Comparison of ENCODE assay signal across 17 cellular contexts in the genomic region with DNA sequence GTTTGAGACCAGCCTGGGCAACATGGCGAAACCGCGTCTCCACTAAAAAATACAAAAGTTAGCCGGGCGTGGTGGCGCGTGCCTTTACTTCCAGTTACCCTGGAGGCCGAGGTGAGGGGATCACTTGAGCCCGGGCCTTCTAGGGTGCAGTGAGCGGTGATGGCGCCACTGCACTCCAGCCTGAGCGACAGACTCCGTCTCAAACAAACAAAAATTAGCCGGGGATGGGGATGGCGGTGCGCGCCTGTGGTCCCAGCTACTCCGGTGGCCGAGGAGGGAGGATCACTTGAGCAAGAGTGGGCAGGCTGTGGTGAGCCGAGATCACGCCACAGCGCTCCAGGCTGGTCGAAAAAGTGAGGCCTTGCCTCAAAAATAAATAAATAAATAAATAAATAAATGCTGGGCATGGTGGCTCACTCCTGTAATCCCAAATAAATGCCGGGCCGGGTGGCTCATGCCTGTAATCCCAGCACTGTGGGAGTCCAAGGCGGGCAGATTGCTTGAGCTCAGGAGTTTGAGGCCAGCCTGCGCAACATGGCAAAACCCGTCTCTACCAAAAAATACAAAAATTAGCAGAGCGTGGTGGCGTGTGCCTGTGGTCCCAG. TPM values are rescaled to one million over a fixed set of nuclear protein-coding genes. Genes with fewer than 3 reads are reported as not detected.
DNase-seq lines count a peak whose midpoint lies in the region; ATAC-seq and TF ChIP-seq lines count a peak whose summit lies in the region.
"Had no signal": no experiment of that assay in that cellular context is flagged by ENCODE, and none has a peak within 500 bp of the region (broad histone marks: within the 10 kb centered on the region; RNA-seq: fewer than 3 reads in every experiment).

No MANE protein-coding gene starts in this region.

- no peaks in the 10 kb centered on the region for H3K36me3 ChIP-seq in CD8-positive, alpha-beta T cell (ENCODE audit: insufficient read depth, low read length)
- H3K36me3 ChIP-seq in OCI-LY7 (ENCODE audit: insufficient read depth, low read length) (no peaks in the 10 kb centered on the region; the same call in 1 of the 2 replicates), lower lobe of right lung (no peaks in the 10 kb centered on the region), spleen (no peaks in the 10 kb centered on the region)
- H3K36me3 ChIP-seq: adrenal gland, neural progenitor cell, uterus had no signal

- POLR2A ChIA-PET in CD8-positive, alpha-beta T cell (lab: Charles Lee), result interaction anchor here (1.4 kb wide), 1 partner anchor 17 kb away, joined by 3 read pairs; no protein-coding TSS in a partner anchor
- POLR2A ChIA-PET in OCI-LY7 (lab: Charles Lee), result interaction anchor here (0.7 kb wide), 1 partner anchor 60 kb away, joined by 3 read pairs; no protein-coding TSS in a partner anchor

- no peaks in the 10 kb centered on the region for H3K79me2 ChIP-seq in OCI-LY7 (ENCODE audit: insufficient read depth, low read depth, low read length)
- H3K79me2 ChIP-seq: hepatocyte had no signal

- no peak for DNase-seq in CD8-positive, alpha-beta T cell
- DNase-seq in OCI-LY7 (ENCODE audit: low spot score) (no peak), lower lobe of right lung (peak; percentile 42), spleen (no peak), T1000 (lab: John Stamatoyannopoulos, UW) (no peak)
- DNase-seq in activated T-cell treated with anti-CD3 and anti-CD28 coated beads, Interleukin-2, amount 50 U/mL, for 24 hours, result no peak
- no peak for DNase-seq in activated CD8-positive, alpha-beta memory T cell treated with anti-CD3 and anti-CD28 coated beads, Interleukin-2, amount 10 ng/mL, durations not matched to agents 7 days and 5 days
- DNase-seq: Calu3, NCI-H1048, NCI-H2081 treated with DMSO at 0.1 percent for 48 hours, NCI-H510A treated with DMSO at 0.1 percent for 48 hours, SW 1271 had no signal

- no peaks in the 10 kb centered on the region for H3K9me2 ChIP-seq in OCI-LY7 (ENCODE audit: insufficient read depth, low read length)

- no peak for ATAC-seq in CD8-positive, alpha-beta T cell
- no peak for ATAC-seq in lower lobe of right lung
- no peak for ATAC-seq in activated CD8-positive, alpha-beta memory T cell treated with anti-CD3 and anti-CD28 coated beads, Interleukin-2, amount 10 ng/mL, durations not matched to agents 7 days and 5 days

- H3K36me3 Mint-ChIP-seq in CD8-positive, alpha-beta T cell, result no peaks in the 10 kb centered on the region
- H3K36me3 Mint-ChIP-seq in activated T-cell treated with anti-CD3 and anti-CD28 coated beads, Interleukin-2, amount 50 U/mL, for 24 hours (ENCODE audit: low read depth), result peaks cover 2% of the 10 kb centered on the region
- no peaks in the 10 kb centered on the region for H3K36me3 Mint-ChIP-seq in activated CD8-positive, alpha-beta memory T cell treated with anti-CD3 and anti-CD28 coated beads, Interleukin-2, amount 10 ng/mL, durations not matched to agents 7 days and 5 days
- H3K36me3 Mint-ChIP-seq: neural progenitor cell had no signal

- H3K27me3 Mint-ChIP-seq in CD8-positive, alpha-beta T cell (ENCODE audit: low read depth), result no peaks in the 10 kb centered on the region
- no peaks in the 10 kb centered on the region for H3K27me3 Mint-ChIP-seq in activated T-cell treated with anti-CD3 and anti-CD28 coated beads, Interleukin-2, amount 50 U/mL, for 24 hours
- no peaks in the 10 kb centered on the region for H3K27me3 Mint-ChIP-seq in activated CD8-positive, alpha-beta memory T cell treated with anti-CD3 and anti-CD28 coated beads, Interleukin-2, amount 10 ng/mL, durations not matched to agents 7 days and 5 days

- intact Hi-C loops in CD8-positive, alpha-beta T cell (cut with DNase I, micrococcal nuclease), result loop anchor here in 1 of 2 experiments (5.0 to 10.0 kb wide), 2 partner anchors 87 to 340 kb away; no protein-coding TSS in a partner anchor
- intact Hi-C loops in OCI-LY7 (cut with micrococcal nuclease; ENCODE audit: unreplicated experiment) (no loop called here), lower lobe of right lung (cut with DNase I) (no loop called here), spleen (cut with DNase I; ENCODE audit: low total_unique reads) (loop anchor here (10.0 kb wide), 1 partner anchor 187 kb away; the partner anchor contains the start of genes PRELID1 and RAB24)

- H4K20me1 ChIP-seq in OCI-LY7 (ENCODE audit: insufficient read depth, low read length), result no peaks in the 10 kb centered on the region

- H3K4me3 Mint-ChIP-seq in CD8-positive, alpha-beta T cell, result no peak overlapping the region
- no peak overlapping the region for H3K4me3 Mint-ChIP-seq in activated T-cell treated with anti-CD3 and anti-CD28 coated beads, Interleukin-2, amount 50 U/mL, for 24 hours
- H3K4me3 Mint-ChIP-seq in activated CD8-positive, alpha-beta memory T cell treated with anti-CD3 and anti-CD28 coated beads, Interleukin-2, amount 10 ng/mL, durations not matched to agents 7 days and 5 days, result no peak overlapping the region
- H3K4me3 Mint-ChIP-seq: neural progenitor cell had no signal

- H2AFZ ChIP-seq in OCI-LY7 (ENCODE audit: low read length), result peak overlapping the region; percentile 89; the same call in 1 of the 2 replicates

- peak overlapping the region; percentile 46 for H3K4me3 ChIP-seq in CD8-positive, alpha-beta T cell (ENCODE audit: low read depth, low read length)
- H3K4me3 ChIP-seq in OCI-LY7 (ENCODE audit: low read depth, low read length, poor library complexity, severe bottlenecking), result no peak overlapping the region
- H3K4me3 ChIP-seq in lower lobe of right lung, result no peak overlapping the region
- H3K4me3 ChIP-seq in spleen, result no peak overlapping the region
- H3K4me3 ChIP-seq: hepatocyte, neural progenitor cell had no signal

- no peaks in the 10 kb centered on the region for H3K27me3 ChIP-seq in CD8-positive, alpha-beta T cell (ENCODE audit: insufficient read depth, low read length)
- H3K27me3 ChIP-seq in lower lobe of right lung (ENCODE audit: low read depth), result no peaks in the 10 kb centered on the region
- no peaks in the 10 kb centered on the region for H3K27me3 ChIP-seq in spleen (replicated peaks in 1 of 7)
- H3K27me3 ChIP-seq: adrenal gland, hepatocyte, neural progenitor cell, uterus had no signal

- H3K9me3 Mint-ChIP-seq in CD8-positive, alpha-beta T cell, result no peaks in the 10 kb centered on the region
- H3K9me3 Mint-ChIP-seq in activated T-cell treated with anti-CD3 and anti-CD28 coated beads, Interleukin-2, amount 50 U/mL, for 24 hours, result peaks cover 3% of the 10 kb centered on the region
- H3K9me3 Mint-ChIP-seq in activated CD8-positive, alpha-beta memory T cell treated with anti-CD3 and anti-CD28 coated beads, Interleukin-2, amount 10 ng/mL, durations not matched to agents 7 days and 5 days (ENCODE audit: low read depth), result no peaks in the 10 kb centered on the region
- H3K9me3 Mint-ChIP-seq: neural progenitor cell had no signal

- H3K27ac Mint-ChIP-seq in CD8-positive, alpha-beta T cell, result no peak overlapping the region
- no peak overlapping the region for H3K27ac Mint-ChIP-seq in activated T-cell treated with anti-CD3 and anti-CD28 coated beads, Interleukin-2, amount 50 U/mL, for 24 hours
- no peak overlapping the region for H3K27ac Mint-ChIP-seq in activated CD8-positive, alpha-beta memory T cell treated with anti-CD3 and anti-CD28 coated beads, Interleukin-2, amount 10 ng/mL, durations not matched to agents 7 days and 5 days
- H3K27ac Mint-ChIP-seq: neural progenitor cell had no signal

- peaks cover 16% of the 10 kb centered on the region for H3K4me1 Mint-ChIP-seq in CD8-positive, alpha-beta T cell (ENCODE audit: low read depth)
- H3K4me1 Mint-ChIP-seq in activated T-cell treated with anti-CD3 and anti-CD28 coated beads, Interleukin-2, amount 50 U/mL, for 24 hours (ENCODE audit: low read depth), result peaks cover 16% of the 10 kb centered on the region
- peaks cover 27% of the 10 kb centered on the region for H3K4me1 Mint-ChIP-seq in activated CD8-positive, alpha-beta memory T cell treated with anti-CD3 and anti-CD28 coated beads, Interleukin-2, amount 10 ng/mL, durations not matched to agents 7 days and 5 days

- BruUV-seq in OCI-LY7 (replicated peaks; lab: Mats Ljungman, UMichigan), result no TSS peak

- 95 to 99% (median 96%) methylated on average over 30 of the region's 30 CpGs for WGBS in spleen, 5 donors

- no peak for TF ChIP-seq CTCF in CD8-positive, alpha-beta T cell (IDR thresholded peaks at IDR 0.05)
- TF ChIP-seq CTCF in OCI-LY7 (conservative IDR thresholded peaks at IDR 0.05; ENCODE audit: low read length) (no peak), lower lobe of right lung (IDR thresholded peaks at IDR 0.05) (no peak), spleen (IDR thresholded peaks at IDR 0.05 in 8 of 11, conservative IDR thresholded peaks at IDR 0.05 in 3 of 11) (no peak)

- TF ChIP-seq POLR2A in spleen (IDR thresholded peaks at IDR 0.05), result no peak

- H3K4me1 ChIP-seq in CD8-positive, alpha-beta T cell (ENCODE audit: insufficient read depth, low read length), result peaks cover 14% of the 10 kb centered on the region
- H3K4me1 ChIP-seq in OCI-LY7 (ENCODE audit: insufficient read depth, low read length, poor library complexity, severe bottlenecking) (peaks cover 48% of the 10 kb centered on the region), lower lobe of right lung (peaks cover 20% of the 10 kb centered on the region), spleen (peaks cover 7 to 40% (median 29%) of the 10 kb centered on the region in 6 donors)
- H3K4me1 ChIP-seq: neural progenitor cell, uterus had no signal

- no peaks in the 10 kb centered on the region for H3K9me3 ChIP-seq in CD8-positive, alpha-beta T cell (ENCODE audit: low read length)
- no peaks in the 10 kb centered on the region for H3K9me3 ChIP-seq in OCI-LY7 (ENCODE audit: low read length)
- H3K9me3 ChIP-seq in lower lobe of right lung, result no peaks in the 10 kb centered on the region
- H3K9me3 ChIP-seq in spleen, result no peaks in the 10 kb centered on the region
- H3K9me3 ChIP-seq: adrenal gland, uterus had no signal

- H3K4me2 ChIP-seq in OCI-LY7 (ENCODE audit: low read length), result no peak overlapping the region
- H3K4me2 ChIP-seq: KMS-11, neural progenitor cell had no signal

- H3K27ac ChIP-seq in CD8-positive, alpha-beta T cell (ENCODE audit: low read depth, low read length), result no peak overlapping the region
- H3K27ac ChIP-seq in OCI-LY7 (ENCODE audit: low read depth, low read length, poor library complexity, severe bottlenecking) (no peak overlapping the region), lower lobe of right lung (peak overlapping the region; percentile 63), spleen (peak overlapping the region in 6 of 8 donors; percentile 59 to 79 (median 70))
- H3K27ac ChIP-seq: hepatocyte, KMS-11, neural progenitor cell had no signal

- CTCF ChIA-PET in CD8-positive, alpha-beta T cell (lab: Charles Lee), result interaction anchor here (0.9 to 1.6 kb wide), 2 partner anchors 192 to 273 kb away, joined by 3 to 4 read pairs; no protein-coding TSS in a partner anchor
- CTCF ChIA-PET in OCI-LY7 (lab: Charles Lee; ENCODE audit: unreplicated experiment), result no interaction called here
- CTCF ChIA-PET in activated CD8-positive, alpha-beta memory T cell treated with anti-CD3 and anti-CD28 coated beads, Interleukin-2, amount 10 ng/mL, durations not matched to agents 7 days and 5 days (lab: Charles Lee), result interaction anchor here (0.7 to 1.6 kb wide), 6 partner anchors 11 to 457 kb away, joined by 3 to 10 read pairs (median 4); no protein-coding TSS in a partner anchor

RNA-seq across cellular contexts. Expression of gene NSD1, which starts 16.0 kb away (rescaled TPM):
- 10 to 100 TPM; 71.8 to 75.2 TPM for total RNA-seq in CD8-positive, alpha-beta T cell
- 59.6 and 64.3 TPM in 2 replicates for total RNA-seq in OCI-LY7 (2014; rRNA removed; shearing (Covaris generic))
- 132 and 142 TPM in 2 replicates for total RNA-seq in OCI-LY7 (2022)
- total RNA-seq in lower lobe of right lung, result 75.5 TPM
- 100 to 1,000 TPM in 2 of 7 donors, 10 to 100 TPM in 5; 65.0 to 130 (median 79.7) TPM for total RNA-seq in spleen
- 1 to 10 TPM; 4.1 to 9.7 (median 5.0) TPM for polyA plus RNA-seq in spleen
- total RNA-seq in activated CD8-positive, alpha-beta memory T cell treated with anti-CD3 and anti-CD28 coated beads, Interleukin-2, amount 10 ng/mL, durations not matched to agents 7 days and 5 days, result 100 to 1,000 TPM in 1 of 2 experiments, 10 to 100 TPM in 1; 94.6 to 114 TPM

RNA-seq across cellular contexts. Expression of gene FGFR4, which starts 30.8 kb away (rescaled TPM):
- total RNA-seq in CD8-positive, alpha-beta T cell, result 1 to 10 TPM; 2.6 TPM
- total RNA-seq in OCI-LY7 (2014; rRNA removed; shearing (Covaris generic)), result 0.39 and 1.2 TPM in 2 replicates
- 3.5 and 4.5 TPM in 2 replicates for total RNA-seq in OCI-LY7 (2022)
- 59.7 TPM for total RNA-seq in lower lobe of right lung
- total RNA-seq in spleen, result 10 to 100 TPM; 10.1 to 41.6 (median 28.9) TPM
- polyA plus RNA-seq in spleen, result 10 to 100 TPM in 2 of 3 donors, 1 to 10 TPM in 1; 5.2 to 23.4 (median 15.4) TPM
- total RNA-seq in activated CD8-positive, alpha-beta memory T cell treated with anti-CD3 and anti-CD28 coated beads, Interleukin-2, amount 10 ng/mL, durations not matched to agents 7 days and 5 days, result 1 to 10 TPM in 1 of 2 experiments, under 1 TPM in 1; 0.29 to 1.1 TPM

Comparison
In these comparisons a context has a peak if more than half of its experiments do, and no peak if none do; other contexts are left out.
1. H3K27ac ChIP-seq: peak in lower lobe of right lung (single experiment) and spleen (6 of 8); none in CD8-positive, alpha-beta T cell (single experiment) and OCI-LY7 (single experiment).